ENCODE assay signal across 31 cellular contexts in genomic region chr3:117084277-117084676, GRCh38.
"Had no signal": no experiment of that assay in that cellular context is flagged by ENCODE, and none has a peak within 500 bp of the region (broad histone marks: within the 10 kb centered on the region; RNA-seq: fewer than 3 reads in every experiment).

No MANE protein-coding gene starts in this region.

- H3K27ac Mint-ChIP-seq: activated B cell treated with CpG ODN at 0.5 μM for 24 hours; activated CD8-positive, alpha-beta T cell treated with anti-CD3 and anti-CD28 coated beads for 36 hours; activated naive CD4-positive, alpha-beta T cell treated with anti-CD3 and anti-CD28 coated beads for 36 hours; activated naive CD4-positive, alpha-beta T cell treated with anti-CD3 and anti-CD28 coated beads, Interleukin-2, amount 50 U/mL, for 24 hours; activated naive CD8-positive, alpha-beta T cell treated with anti-CD3 and anti-CD28 coated beads for 36 hours; activated naive CD8-positive, alpha-beta T cell treated with anti-CD3 and anti-CD28 coated beads, Interleukin-2, amount 50 U/mL, for 24 hours; activated T-helper 2 cell treated with anti-CD3 and anti-CD28 coated beads, Interferon-gamma antibody, Interleukin-2, Interleukin-4, amounts not matched to agents 10 μg/mL and 5 μg/mL and 100 μg/mL, durations not matched to agents 14 hours and 24 hours and 36 hours; T-helper 17 cell; T-helper 2 cell treated with Interferon-gamma antibody and Interleukin-4, amounts not matched to agents 5 μg/mL and 100 μg/mL, for 36 hours had no signal

- H3K27me3 Mint-ChIP-seq: activated B cell treated with CpG ODN at 0.5 μM for 24 hours; activated CD8-positive, alpha-beta T cell treated with anti-CD3 and anti-CD28 coated beads for 36 hours; activated naive CD4-positive, alpha-beta T cell treated with anti-CD3 and anti-CD28 coated beads, Interleukin-2, amount 50 U/mL, for 24 hours; activated naive CD8-positive, alpha-beta T cell treated with anti-CD3 and anti-CD28 coated beads for 36 hours; activated naive CD8-positive, alpha-beta T cell treated with anti-CD3 and anti-CD28 coated beads, Interleukin-2, amount 50 U/mL, for 24 hours; T-helper 17 cell had no signal

- ATAC-seq: activated CD4-positive, CD25-positive, alpha-beta regulatory T cell treated with anti-CD3 and anti-CD28 coated beads, Interleukin-2, amount 50 U/mL, for 24 hours; activated CD8-positive, alpha-beta T cell treated with anti-CD3 and anti-CD28 coated beads for 36 hours; activated naive CD8-positive, alpha-beta T cell treated with anti-CD3 and anti-CD28 coated beads, Interleukin-2, amount 50 U/mL, for 24 hours; activated T-cell treated with anti-CD3 and anti-CD28 coated beads, Interleukin-2, amount 50 U/mL, for 4 hours; body of pancreas; foreskin keratinocyte; gastrocnemius medialis; heart left ventricle; T-helper 17 cell had no signal

- DNase-seq: activated B cell treated with CpG ODN at 0.5 μM for 24 hours; activated CD4-positive, alpha-beta T cell treated with anti-CD3 and anti-CD28 coated beads for 48 hours; activated CD4-positive, alpha-beta T cell treated with anti-CD3 and anti-CD28 coated beads, Interleukin-2, amount 50 U/mL, for 1 hour; activated CD4-positive, alpha-beta T cell treated with anti-CD3 and anti-CD28 coated beads, Interleukin-2, amount 50 U/mL, for 48 hours; activated CD8-positive, alpha-beta memory T cell treated with anti-CD3 and anti-CD28 coated beads for 24 hours; activated CD8-positive, alpha-beta T cell treated with anti-CD3 and anti-CD28 coated beads for 36 hours; activated effector memory CD4-positive, alpha-beta T cell treated with anti-CD3 and anti-CD28 coated beads, Interleukin-2, amount 50 U/mL, for 16 hours; activated naive CD4-positive, alpha-beta T cell treated with anti-CD3 and anti-CD28 coated beads for 36 hours; activated naive CD8-positive, alpha-beta T cell treated with anti-CD3 and anti-CD28 coated beads for 36 hours; activated naive CD8-positive, alpha-beta T cell treated with anti-CD3 and anti-CD28 coated beads, Interleukin-2, amount 50 U/mL, for 24 hours; activated T-cell treated with anti-CD3 and anti-CD28 coated beads, Interleukin-2, amount 50 U/mL, for 4 hours; amygdala; aorta; caudate nucleus; cortex of kidney; effector CD8-positive, alpha-beta T cell; erythroblast; foreskin keratinocyte; gastrocnemius medialis; glutamatergic neuron; heart left ventricle; hypothalamus; T-helper 17 cell; WERI-Rb-1 had no signal

- H3K27me3 ChIP-seq: adrenal gland, body of pancreas, esophagus muscularis mucosa, foreskin keratinocyte, gastrocnemius medialis, heart left ventricle had no signal

- H3K9me3 ChIP-seq: adrenal gland, body of pancreas, esophagus muscularis mucosa, gastrocnemius medialis had no signal

- H3K4me1 ChIP-seq: adrenal gland, body of pancreas, esophagus muscularis mucosa, foreskin keratinocyte, gastrocnemius medialis, heart left ventricle had no signal

- H3K4me1 Mint-ChIP-seq: activated B cell treated with CpG ODN at 0.5 μM for 24 hours; activated naive CD4-positive, alpha-beta T cell treated with anti-CD3 and anti-CD28 coated beads, Interleukin-2, amount 50 U/mL, for 24 hours; activated naive CD8-positive, alpha-beta T cell treated with anti-CD3 and anti-CD28 coated beads for 36 hours; activated naive CD8-positive, alpha-beta T cell treated with anti-CD3 and anti-CD28 coated beads, Interleukin-2, amount 50 U/mL, for 24 hours; T-helper 17 cell had no signal

- H3K36me3 ChIP-seq: adrenal gland, esophagus muscularis mucosa, gastrocnemius medialis, heart left ventricle, WERI-Rb-1 had no signal

- H3K36me3 Mint-ChIP-seq: activated naive CD4-positive, alpha-beta T cell treated with anti-CD3 and anti-CD28 coated beads, Interleukin-2, amount 50 U/mL, for 24 hours; activated naive CD8-positive, alpha-beta T cell treated with anti-CD3 and anti-CD28 coated beads for 36 hours had no signal

- H3K27ac ChIP-seq: adrenal gland, body of pancreas, esophagus muscularis mucosa, foreskin keratinocyte, gastrocnemius medialis, heart left ventricle, WERI-Rb-1 had no signal

- H3K4me3 ChIP-seq: adrenal gland, body of pancreas, esophagus muscularis mucosa, gastrocnemius medialis, heart left ventricle had no signal

- H3K9me3 Mint-ChIP-seq: activated CD8-positive, alpha-beta T cell treated with anti-CD3 and anti-CD28 coated beads for 36 hours; activated naive CD8-positive, alpha-beta T cell treated with anti-CD3 and anti-CD28 coated beads for 36 hours; T-helper 2 cell treated with Interferon-gamma antibody and Interleukin-4, amounts not matched to agents 5 μg/mL and 100 μg/mL, for 36 hours had no signal

- H3K4me3 Mint-ChIP-seq: activated B cell treated with CpG ODN at 0.5 μM for 24 hours; activated CD8-positive, alpha-beta T cell treated with anti-CD3 and anti-CD28 coated beads for 36 hours; activated naive CD4-positive, alpha-beta T cell treated with anti-CD3 and anti-CD28 coated beads for 36 hours; activated naive CD4-positive, alpha-beta T cell treated with anti-CD3 and anti-CD28 coated beads, Interleukin-2, amount 50 U/mL, for 24 hours; activated naive CD8-positive, alpha-beta T cell treated with anti-CD3 and anti-CD28 coated beads for 36 hours; activated naive CD8-positive, alpha-beta T cell treated with anti-CD3 and anti-CD28 coated beads, Interleukin-2, amount 50 U/mL, for 24 hours; activated T-cell treated with anti-CD3 and anti-CD28 coated beads, Interleukin-2, amount 50 U/mL, for 4 hours; T-helper 17 cell; T-helper 2 cell treated with Interferon-gamma antibody and Interleukin-4, amounts not matched to agents 5 μg/mL and 100 μg/mL, for 36 hours had no signal
